In the genomic region with DNA sequence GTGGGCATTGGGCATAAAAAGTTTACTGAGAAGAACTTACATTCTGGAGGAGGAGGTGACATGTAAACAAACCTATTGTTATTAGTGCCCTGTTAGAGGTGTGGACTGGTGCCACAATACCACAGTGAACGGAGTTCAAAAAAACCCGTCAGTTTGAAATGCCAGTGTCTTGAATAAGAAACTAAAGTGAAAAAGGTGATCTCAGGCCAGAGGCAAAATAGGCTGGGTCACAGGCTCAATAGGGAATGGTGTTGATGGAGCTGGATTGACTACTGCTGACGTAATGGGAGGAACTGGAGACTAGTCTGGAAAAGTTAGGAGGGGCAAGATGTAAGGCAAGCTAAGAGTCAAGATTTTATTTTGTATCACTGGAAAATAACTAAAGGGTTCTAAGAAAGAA, we compare ENCODE assay signal across 1 cellular context.
A peak's percentile ranks its signal among the peaks of the same experiment; 100 is the strongest.
TF ChIP-seq lines count a peak whose summit lies in the region.

No MANE protein-coding gene starts in this region.

TF ChIP-seq in HCT116, 20 proteins besides CTCF, POLR2A, EP300 and RAD21 (continued from another document):
- TF ChIP-seq ZFX (IDR thresholded peaks at IDR 0.05) = no peak
- peak; percentile 64 for TF ChIP-seq POLR2AphosphoS5 (IDR thresholded peaks at IDR 0.05; ENCODE audit: low read depth, low read length)
- TF ChIP-seq SP1 (IDR thresholded peaks at IDR 0.05; ENCODE audit: low read depth) = peak; percentile 61; the same call in 1 of the 2 replicates
